2 cellular contexts compared by ENCODE assay signal in genomic region chr3:40921251-40921650, GRCh38.
TF ChIP-seq lines count a peak whose summit lies in the region.

No MANE protein-coding gene starts in this region.

TF ChIP-seq in K562, 482 proteins besides CTCF, POLR2A, EP300 and RAD21 (continued from another document):
- TF ChIP-seq E2F8 (IDR thresholded peaks at IDR 0.05; ENCODE audit: low read depth, partially characterized antibody): no peak
- TF ChIP-seq, protein P1, sequence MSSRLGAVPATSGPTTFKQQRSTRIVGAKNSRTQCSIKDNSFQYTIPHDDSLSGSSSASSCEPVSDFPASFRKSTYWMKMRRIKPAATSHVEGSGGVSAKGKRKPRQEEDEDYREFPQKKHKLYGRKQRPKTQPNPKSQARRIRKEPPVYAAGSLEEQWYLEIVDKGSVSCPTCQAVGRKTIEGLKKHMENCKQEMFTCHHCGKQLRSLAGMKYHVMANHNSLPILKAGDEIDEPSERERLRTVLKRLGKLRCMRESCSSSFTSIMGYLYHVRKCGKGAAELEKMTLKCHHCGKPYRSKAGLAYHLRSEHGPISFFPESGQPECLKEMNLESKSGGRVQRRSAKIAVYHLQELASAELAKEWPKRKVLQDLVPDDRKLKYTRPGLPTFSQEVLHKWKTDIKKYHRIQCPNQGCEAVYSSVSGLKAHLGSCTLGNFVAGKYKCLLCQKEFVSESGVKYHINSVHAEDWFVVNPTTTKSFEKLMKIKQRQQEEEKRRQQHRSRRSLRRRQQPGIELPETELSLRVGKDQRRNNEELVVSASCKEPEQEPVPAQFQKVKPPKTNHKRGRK (tag; IDR thresholded peaks at IDR 0.05): no peak
- TF ChIP-seq, protein P2, sequence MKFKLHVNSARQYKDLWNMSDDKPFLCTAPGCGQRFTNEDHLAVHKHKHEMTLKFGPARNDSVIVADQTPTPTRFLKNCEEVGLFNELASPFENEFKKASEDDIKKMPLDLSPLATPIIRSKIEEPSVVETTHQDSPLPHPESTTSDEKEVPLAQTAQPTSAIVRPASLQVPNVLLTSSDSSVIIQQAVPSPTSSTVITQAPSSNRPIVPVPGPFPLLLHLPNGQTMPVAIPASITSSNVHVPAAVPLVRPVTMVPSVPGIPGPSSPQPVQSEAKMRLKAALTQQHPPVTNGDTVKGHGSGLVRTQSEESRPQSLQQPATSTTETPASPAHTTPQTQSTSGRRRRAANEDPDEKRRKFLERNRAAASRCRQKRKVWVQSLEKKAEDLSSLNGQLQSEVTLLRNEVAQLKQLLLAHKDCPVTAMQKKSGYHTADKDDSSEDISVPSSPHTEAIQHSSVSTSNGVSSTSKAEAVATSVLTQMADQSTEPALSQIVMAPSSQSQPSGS (CRISPR knock-in tag; IDR thresholded peaks at IDR 0.05): no peak

TF ChIP-seq in WTC11, 78 proteins besides CTCF, POLR2A, EP300 and RAD21 (continued from another document):
- TF ChIP-seq USF1 (CRISPR knock-in tag; IDR thresholded peaks at IDR 0.05): no peak
- TF ChIP-seq ZNF396 (CRISPR knock-in tag; IDR thresholded peaks at IDR 0.05; ENCODE audit: borderline replicate concordance): no peak
- TF ChIP-seq, protein P3, sequence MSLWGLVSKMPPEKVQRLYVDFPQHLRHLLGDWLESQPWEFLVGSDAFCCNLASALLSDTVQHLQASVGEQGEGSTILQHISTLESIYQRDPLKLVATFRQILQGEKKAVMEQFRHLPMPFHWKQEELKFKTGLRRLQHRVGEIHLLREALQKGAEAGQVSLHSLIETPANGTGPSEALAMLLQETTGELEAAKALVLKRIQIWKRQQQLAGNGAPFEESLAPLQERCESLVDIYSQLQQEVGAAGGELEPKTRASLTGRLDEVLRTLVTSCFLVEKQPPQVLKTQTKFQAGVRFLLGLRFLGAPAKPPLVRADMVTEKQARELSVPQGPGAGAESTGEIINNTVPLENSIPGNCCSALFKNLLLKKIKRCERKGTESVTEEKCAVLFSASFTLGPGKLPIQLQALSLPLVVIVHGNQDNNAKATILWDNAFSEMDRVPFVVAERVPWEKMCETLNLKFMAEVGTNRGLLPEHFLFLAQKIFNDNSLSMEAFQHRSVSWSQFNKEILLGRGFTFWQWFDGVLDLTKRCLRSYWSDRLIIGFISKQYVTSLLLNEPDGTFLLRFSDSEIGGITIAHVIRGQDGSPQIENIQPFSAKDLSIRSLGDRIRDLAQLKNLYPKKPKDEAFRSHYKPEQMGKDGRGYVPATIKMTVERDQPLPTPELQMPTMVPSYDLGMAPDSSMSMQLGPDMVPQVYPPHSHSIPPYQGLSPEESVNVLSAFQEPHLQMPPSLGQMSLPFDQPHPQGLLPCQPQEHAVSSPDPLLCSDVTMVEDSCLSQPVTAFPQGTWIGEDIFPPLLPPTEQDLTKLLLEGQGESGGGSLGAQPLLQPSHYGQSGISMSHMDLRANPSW (CRISPR knock-in tag; conservative IDR thresholded peaks at IDR 0.05; ENCODE audit: low read depth): no peak
- TF ChIP-seq, protein P4, sequence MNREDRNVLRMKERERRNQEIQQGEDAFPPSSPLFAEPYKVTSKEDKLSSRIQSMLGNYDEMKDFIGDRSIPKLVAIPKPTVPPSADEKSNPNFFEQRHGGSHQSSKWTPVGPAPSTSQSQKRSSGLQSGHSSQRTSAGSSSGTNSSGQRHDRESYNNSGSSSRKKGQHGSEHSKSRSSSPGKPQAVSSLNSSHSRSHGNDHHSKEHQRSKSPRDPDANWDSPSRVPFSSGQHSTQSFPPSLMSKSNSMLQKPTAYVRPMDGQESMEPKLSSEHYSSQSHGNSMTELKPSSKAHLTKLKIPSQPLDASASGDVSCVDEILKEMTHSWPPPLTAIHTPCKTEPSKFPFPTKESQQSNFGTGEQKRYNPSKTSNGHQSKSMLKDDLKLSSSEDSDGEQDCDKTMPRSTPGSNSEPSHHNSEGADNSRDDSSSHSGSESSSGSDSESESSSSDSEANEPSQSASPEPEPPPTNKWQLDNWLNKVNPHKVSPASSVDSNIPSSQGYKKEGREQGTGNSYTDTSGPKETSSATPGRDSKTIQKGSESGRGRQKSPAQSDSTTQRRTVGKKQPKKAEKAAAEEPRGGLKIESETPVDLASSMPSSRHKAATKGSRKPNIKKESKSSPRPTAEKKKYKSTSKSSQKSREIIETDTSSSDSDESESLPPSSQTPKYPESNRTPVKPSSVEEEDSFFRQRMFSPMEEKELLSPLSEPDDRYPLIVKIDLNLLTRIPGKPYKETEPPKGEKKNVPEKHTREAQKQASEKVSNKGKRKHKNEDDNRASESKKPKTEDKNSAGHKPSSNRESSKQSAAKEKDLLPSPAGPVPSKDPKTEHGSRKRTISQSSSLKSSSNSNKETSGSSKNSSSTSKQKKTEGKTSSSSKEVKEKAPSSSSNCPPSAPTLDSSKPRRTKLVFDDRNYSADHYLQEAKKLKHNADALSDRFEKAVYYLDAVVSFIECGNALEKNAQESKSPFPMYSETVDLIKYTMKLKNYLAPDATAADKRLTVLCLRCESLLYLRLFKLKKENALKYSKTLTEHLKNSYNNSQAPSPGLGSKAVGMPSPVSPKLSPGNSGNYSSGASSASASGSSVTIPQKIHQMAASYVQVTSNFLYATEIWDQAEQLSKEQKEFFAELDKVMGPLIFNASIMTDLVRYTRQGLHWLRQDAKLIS (CRISPR knock-in tag; IDR thresholded peaks at IDR 0.05; ENCODE audit: borderline replicate concordance): no peak
- no peak for TF ChIP-seq ELF4 (CRISPR knock-in tag; IDR thresholded peaks at IDR 0.05; ENCODE audit: low read depth)
- TF ChIP-seq ZNF425 (CRISPR knock-in tag; conservative IDR thresholded peaks at IDR 0.05): no peak
- TF ChIP-seq, protein P1 (CRISPR knock-in tag; IDR thresholded peaks at IDR 0.05; ENCODE audit: borderline replicate concordance): no peak
- no peak for TF ChIP-seq NFATC4 (CRISPR knock-in tag; IDR thresholded peaks at IDR 0.05)
- no peak for TF ChIP-seq SOX15 (CRISPR knock-in tag; IDR thresholded peaks at IDR 0.05)
- TF ChIP-seq, protein P5, sequence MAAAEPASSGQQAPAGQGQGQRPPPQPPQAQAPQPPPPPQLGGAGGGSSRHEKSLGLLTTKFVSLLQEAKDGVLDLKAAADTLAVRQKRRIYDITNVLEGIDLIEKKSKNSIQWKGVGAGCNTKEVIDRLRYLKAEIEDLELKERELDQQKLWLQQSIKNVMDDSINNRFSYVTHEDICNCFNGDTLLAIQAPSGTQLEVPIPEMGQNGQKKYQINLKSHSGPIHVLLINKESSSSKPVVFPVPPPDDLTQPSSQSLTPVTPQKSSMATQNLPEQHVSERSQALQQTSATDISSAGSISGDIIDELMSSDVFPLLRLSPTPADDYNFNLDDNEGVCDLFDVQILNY (CRISPR knock-in tag; IDR thresholded peaks at IDR 0.05): no peak
- no peak for TF ChIP-seq SMAD4 (CRISPR knock-in tag; IDR thresholded peaks at IDR 0.05)
- TF ChIP-seq ZNF138 (CRISPR knock-in tag; conservative IDR thresholded peaks at IDR 0.05): no peak
- no peak for TF ChIP-seq TEAD1 (CRISPR knock-in tag; IDR thresholded peaks at IDR 0.05)
- no peak for TF ChIP-seq NR1H2 (CRISPR knock-in tag; IDR thresholded peaks at IDR 0.05)
- TF ChIP-seq GABPB1 (CRISPR knock-in tag; IDR thresholded peaks at IDR 0.05): no peak
- no peak for TF ChIP-seq NFE2L1 (CRISPR knock-in tag; IDR thresholded peaks at IDR 0.05)
TF ChIP-seq in WTC11: peak in this region for 0.
